ENCODE assay signal across 8 cellular contexts in genomic region chr2:227164745-227165350, GRCh38. TPM values are rescaled to one million over a fixed set of nuclear protein-coding genes. Genes with fewer than 3 reads are reported as not detected.
DNase-seq lines count a peak whose midpoint lies in the region; ATAC-seq and TF ChIP-seq lines count a peak whose summit lies in the region.

No MANE protein-coding gene starts in this region.

- ATAC-seq in GM19351 (IDR thresholded peaks at IDR 0.05; ENCODE audit: unreplicated experiment) (peak; percentile 46), HG03175 (IDR thresholded peaks at IDR 0.05; ENCODE audit: unreplicated experiment) (peak; percentile 69)

- no peak for TF ChIP-seq CTCF in DOHH2 (IDR thresholded peaks at IDR 0.05; ENCODE audit: low read depth, low read length, poor library complexity, severe bottlenecking)

- H3K4me2 ChIP-seq in DOHH2 (ENCODE audit: low read length) = peak overlapping the region; percentile 95

- H3K36me3 ChIP-seq in DOHH2 (ENCODE audit: control insufficient read depth, low read length) = peaks cover 13% of the 10 kb centered on the region

- POLR2A ChIA-PET in activated CD4-positive, alpha-beta memory T cell treated with anti-CD3 and anti-CD28 coated beads, Interleukin-2, amount 10 ng/mL, durations not matched to agents 7 days and 5 days (lab: Charles Lee) = no interaction called here

- CTCF ChIA-PET in activated CD4-positive, alpha-beta memory T cell treated with anti-CD3 and anti-CD28 coated beads, Interleukin-2, amount 10 ng/mL, durations not matched to agents 7 days and 5 days (lab: Charles Lee) = no interaction called here

- peaks cover 65% of the 10 kb centered on the region for H3K27me3 Mint-ChIP-seq in activated CD4-positive, alpha-beta memory T cell treated with anti-CD3 and anti-CD28 coated beads, Interleukin-2, amount 10 ng/mL, durations not matched to agents 7 days and 5 days

- no peaks in the 10 kb centered on the region for H3K27me3 ChIP-seq in DOHH2 (ENCODE audit: control insufficient read depth, low read length)

- peak overlapping the region; percentile 94 for H3K4me3 ChIP-seq in DOHH2 (ENCODE audit: low read length)
- peak overlapping the region; percentile 58 for H3K4me3 ChIP-seq in iPS-11a (ENCODE audit: low read depth, low read length)

- H3K9me2 ChIP-seq in DOHH2 (replicated peaks; ENCODE audit: control insufficient read depth, low read length) = no peaks in the 10 kb centered on the region

- H3K4me1 ChIP-seq in DOHH2 (ENCODE audit: control insufficient read depth, low read length) = peaks cover 48% of the 10 kb centered on the region

- no peaks in the 10 kb centered on the region for H3K36me3 Mint-ChIP-seq in activated CD4-positive, alpha-beta memory T cell treated with anti-CD3 and anti-CD28 coated beads, Interleukin-2, amount 10 ng/mL, durations not matched to agents 7 days and 5 days (ENCODE audit: low read depth)

- no peaks in the 10 kb centered on the region for H3K9me3 ChIP-seq in DOHH2 (ENCODE audit: control insufficient read depth, insufficient read depth, low read length)

- peak overlapping the region; percentile 69 for H3K27ac ChIP-seq in DOHH2 (ENCODE audit: low read depth, low read length)

- H3K27ac Mint-ChIP-seq in activated CD4-positive, alpha-beta memory T cell treated with anti-CD3 and anti-CD28 coated beads, Interleukin-2, amount 10 ng/mL, durations not matched to agents 7 days and 5 days = no peak overlapping the region

- peak; percentile 48 for DNase-seq in activated CD4-positive, alpha-beta memory T cell treated with anti-CD3 and anti-CD28 coated beads, Interleukin-2, amount 10 ng/mL, durations not matched to agents 7 days and 5 days
- peak; percentile 33 for DNase-seq in stimulated activated CD8-positive, alpha-beta memory T cell treated with anti-CD3 and anti-CD28 coated beads, Interleukin-4, amount 100 ng/mL, for 48 hours
- DNase-seq in NCI-H1092 (lab: John Stamatoyannopoulos, UW) (no peak), epidermal melanocyte (ENCODE audit: insufficient read length, low spot score) (no peak)

- H3K9me3 Mint-ChIP-seq in activated CD4-positive, alpha-beta memory T cell treated with anti-CD3 and anti-CD28 coated beads, Interleukin-2, amount 10 ng/mL, durations not matched to agents 7 days and 5 days = no peaks in the 10 kb centered on the region

- H3K4me3 Mint-ChIP-seq in activated CD4-positive, alpha-beta memory T cell treated with anti-CD3 and anti-CD28 coated beads, Interleukin-2, amount 10 ng/mL, durations not matched to agents 7 days and 5 days = peak overlapping the region; percentile 58

- H3K79me2 ChIP-seq in DOHH2 (ENCODE audit: control insufficient read depth, low read length) = peaks cover 38% of the 10 kb centered on the region

- peaks cover 11% of the 10 kb centered on the region for H3K4me1 Mint-ChIP-seq in activated CD4-positive, alpha-beta memory T cell treated with anti-CD3 and anti-CD28 coated beads, Interleukin-2, amount 10 ng/mL, durations not matched to agents 7 days and 5 days

- H3F3A ChIP-seq in DOHH2 (ENCODE audit: control insufficient read depth, insufficient read depth) = 0 out of 2 replicates have a peak, but pooled peaks cover 14% of the 10 kb centered on the region

- no peaks in the 10 kb centered on the region for H4K20me1 ChIP-seq in DOHH2 (ENCODE audit: control insufficient read depth, insufficient read depth, low read depth, low read length)

RNA-seq across cellular contexts. Expression of gene COL4A3, which starts 0.4 kb away (rescaled TPM):
- total RNA-seq in activated CD4-positive, alpha-beta memory T cell treated with anti-CD3 and anti-CD28 coated beads, Interleukin-2, amount 10 ng/mL, durations not matched to agents 7 days and 5 days = under 1 TPM in 1 of 2 experiments, not detected in 1; 0.13 TPM

RNA-seq across cellular contexts. Expression of gene COL4A4, which starts 0.8 kb away (rescaled TPM):
- total RNA-seq in activated CD4-positive, alpha-beta memory T cell treated with anti-CD3 and anti-CD28 coated beads, Interleukin-2, amount 10 ng/mL, durations not matched to agents 7 days and 5 days = under 1 TPM; 0.10 to 0.35 TPM

Comparison
In these comparisons a context has a peak if more than half of its experiments do, and no peak if none do; other contexts are left out.
1. DNase-seq: peak in activated CD4-positive, alpha-beta memory T cell treated with anti-CD3 and anti-CD28 coated beads, Interleukin-2, amount 10 ng/mL, durations not matched to agents 7 days and 5 days (single experiment) and stimulated activated CD8-positive, alpha-beta memory T cell treated with anti-CD3 and anti-CD28 coated beads, Interleukin-4, amount 100 ng/mL, for 48 hours (single experiment); none in NCI-H1092 (single experiment) and epidermal melanocyte (single experiment).